1 cellular context compared by ENCODE assay signal in the genomic region with DNA sequence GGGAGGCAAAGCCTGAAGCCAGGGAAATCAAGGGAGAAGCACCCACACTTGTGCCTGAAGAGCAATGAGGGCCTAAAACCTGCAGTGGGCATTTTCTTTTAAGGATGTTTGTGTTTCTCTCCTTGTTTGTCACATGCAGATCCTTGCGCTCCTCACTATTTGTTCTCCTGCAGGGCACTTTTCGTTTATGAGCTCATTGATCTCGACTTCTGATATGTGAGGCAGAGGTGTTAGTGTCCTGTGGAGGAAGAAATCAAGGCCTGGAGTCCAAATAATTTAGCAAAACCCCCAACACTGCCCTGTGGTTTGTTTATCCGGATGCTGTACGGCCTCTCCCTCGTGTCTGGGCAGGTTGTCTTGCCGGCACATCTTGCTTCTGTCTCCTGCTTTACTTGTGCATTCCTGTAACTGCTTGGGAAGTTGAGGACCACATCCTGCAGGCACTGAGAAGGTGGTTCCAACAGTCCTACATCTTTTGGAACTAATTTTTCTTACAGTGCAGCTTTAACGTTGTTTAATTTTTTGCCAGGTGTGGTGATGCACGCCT.
TF ChIP-seq lines count a peak whose summit lies in the region.

No MANE protein-coding gene starts in this region.

TF ChIP-seq in neural cell, 6 proteins besides CTCF, POLR2A, EP300 and RAD21 (continued from another document):
- TF ChIP-seq POLR2AphosphoS5 (IDR thresholded peaks at IDR 0.05) = no peak
- TF ChIP-seq MXI1 (conservative IDR thresholded peaks at IDR 0.05; ENCODE audit: poor library complexity, severe bottlenecking) = no peak
- TF ChIP-seq TAF1 (IDR thresholded peaks at IDR 0.05; ENCODE audit: low read depth) = no peak
- TF ChIP-seq SMC3 (conservative IDR thresholded peaks at IDR 0.05; ENCODE audit: poor library complexity) = no peak
- no peak for TF ChIP-seq REST (IDR thresholded peaks at IDR 0.05; ENCODE audit: borderline replicate concordance)
